In the genomic region with DNA sequence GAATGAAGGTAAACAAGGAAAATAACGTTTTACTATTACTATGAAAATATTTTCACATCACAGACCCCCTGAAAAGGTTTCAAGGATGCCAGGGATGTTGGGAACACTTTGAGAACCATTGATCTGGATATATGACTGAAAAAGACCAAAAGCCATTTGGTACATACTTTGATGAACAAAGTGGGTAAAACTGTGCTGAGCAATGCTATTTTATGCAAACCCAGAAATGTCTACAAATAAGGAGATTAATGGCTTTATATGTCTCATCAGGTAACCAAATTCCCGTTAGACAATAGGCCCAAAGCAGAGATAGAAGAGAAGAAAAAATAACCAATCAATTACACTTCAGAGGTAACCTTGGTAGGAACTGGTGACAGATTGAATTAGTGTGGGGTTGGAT, we compare ENCODE assay signal across 27 cellular contexts.
A peak's percentile ranks its signal among the peaks of the same experiment; 100 is the strongest.
DNase-seq lines count a peak whose midpoint lies in the region; ATAC-seq, FAIRE-seq and TF ChIP-seq lines count a peak whose summit lies in the region.
"Had no signal": no experiment of that assay in that cellular context is flagged by ENCODE, and none has a peak within 500 bp of the region (broad histone marks: within the 10 kb centered on the region; RNA-seq: fewer than 3 reads in every experiment).

No MANE protein-coding gene starts in this region.

- no peaks in the 10 kb centered on the region for H3K79me1 ChIP-seq in IMR-90 (ENCODE audit: low read depth in 1 of 2, low read length in 2 of 2)

- H3K36me3 ChIP-seq in HepG2 (replicated peaks in 1 of 2; ENCODE audit: control insufficient read depth in 1 of 2, insufficient read depth in 2 of 2, low read length in 2 of 2) = no peaks in the 10 kb centered on the region
- H3K36me3 ChIP-seq in right lobe of liver = no peaks in the 10 kb centered on the region
- H3K36me3 ChIP-seq in IMR-90 (ENCODE audit: control insufficient read depth, insufficient read depth, low read length) = no peaks in the 10 kb centered on the region
- H3K36me3 ChIP-seq in Karpas-422 (ENCODE audit: insufficient read depth, low read length) = no peaks in the 10 kb centered on the region
- no peaks in the 10 kb centered on the region for H3K36me3 ChIP-seq in osteoblast (ENCODE audit: insufficient read depth, low read length)
- H3K36me3 ChIP-seq: BE2C, BLaER1 had no signal

- POLR2A ChIA-PET in HepG2 (lab: Yijun Ruan, JAX) = no interaction called here
- POLR2A ChIA-PET in IMR-90 (lab: Charles Lee; ENCODE audit: unreplicated experiment) = interaction anchor here (0.5 to 0.6 kb wide), 2 partner anchors 34 to 69 kb away, joined by 4 read pairs; no protein-coding TSS in a partner anchor

- peaks cover 8% of the 10 kb centered on the region for H3K27me3 Mint-ChIP-seq in activated T-helper 17 cell treated with anti-CD3 and anti-CD28 coated beads, Interleukin-2, amount 50 U/mL, for 72 hours
- H3K27me3 Mint-ChIP-seq: CD4-positive, CD25-positive, alpha-beta regulatory T cell had no signal

- H2AFZ ChIP-seq in HepG2 (ENCODE audit: low read length) (no peak overlapping the region), IMR-90 (replicated peaks; ENCODE audit: low read length, poor library complexity) (no peak overlapping the region), Karpas-422 (ENCODE audit: low read length) (no peak overlapping the region), osteoblast (ENCODE audit: low read length) (no peak overlapping the region)

- H3K36me3 Mint-ChIP-seq in activated T-helper 17 cell treated with anti-CD3 and anti-CD28 coated beads, Interleukin-2, amount 50 U/mL, for 72 hours (ENCODE audit: low read depth) = peaks cover 6% of the 10 kb centered on the region
- H3K36me3 Mint-ChIP-seq: CD14-positive monocyte; CD4-positive, alpha-beta memory T cell; CD4-positive, CD25-positive, alpha-beta regulatory T cell had no signal

- WGBS in HepG2 (ENCODE audit: low lambda C conversion rate) = 1% methylated on average over 2 of the region's 2 CpGs
- 51% methylated on average over 2 of the region's 2 CpGs for WGBS in right lobe of liver (ENCODE audit: insufficient coverage, low coverage, low lambda C conversion rate, missing lambda C conversion rate)
- no CpG with 5 or more reads among the region's 2 CpGs for WGBS in IMR-90 (ENCODE audit: extremely low coverage in 2 of 2, insufficient read length in 1 of 2), 2 experiments

- H2BK120ac ChIP-seq in IMR-90 (ENCODE audit: low read depth, low read length) = no peak overlapping the region

- BruUV-seq in HepG2 (replicated peaks; lab: Mats Ljungman, UMichigan) = no TSS peak
- BruUV-seq in IMR-90 (replicated peaks; lab: Mats Ljungman, UMichigan) = no TSS peak

- no peak overlapping the region for H2BK20ac ChIP-seq in IMR-90 (ENCODE audit: low read depth, low read length)

- TF ChIP-seq RAD21 in HepG2 (CRISPR knock-in tag; IDR thresholded peaks at IDR 0.05) = no peak
- TF ChIP-seq RAD21 in IMR-90 (IDR thresholded peaks at IDR 0.05; ENCODE audit: low read length) = no peak

- H3K27me3 ChIP-seq in HepG2 (ENCODE audit: control insufficient read depth in 1 of 2, insufficient read depth in 2 of 2, low read length in 2 of 2) (no peaks in the 10 kb centered on the region; a peak in 1 of 5 replicates), right lobe of liver (no peaks in the 10 kb centered on the region), IMR-90 (ENCODE audit: control insufficient read depth, insufficient read depth, low read length) (no peaks in the 10 kb centered on the region), Karpas-422 (ENCODE audit: low read length) (0 out of 2 replicates have a peak, but pooled peaks cover 2% of the 10 kb centered on the region), osteoblast (ENCODE audit: insufficient read depth, low read length) (no peaks in the 10 kb centered on the region)
- H3K27me3 ChIP-seq: BE2C, BLaER1 had no signal

- H3K14ac ChIP-seq in IMR-90 (replicated peaks; ENCODE audit: low read depth, low read length) = no peak overlapping the region

- no peak overlapping the region for H2AK9ac ChIP-seq in IMR-90 (replicated peaks; ENCODE audit: low read depth, low read length, poor library complexity)

- intact Hi-C loops in HepG2 (cut with micrococcal nuclease; ENCODE audit: unreplicated experiment) (no loop called here), right lobe of liver (cut with DNase I) (no loop called here), IMR-90 (cut with micrococcal nuclease) (no loop called here)

- CTCF ChIA-PET in HepG2 (lab: Yijun Ruan, JAX; ENCODE audit: low intra/inter-chr PET ratio, low total read pairs) (no interaction called here), IMR-90 (lab: Yijun Ruan, JAX) (no interaction called here)

- no peak overlapping the region for H4K91ac ChIP-seq in IMR-90 (ENCODE audit: insufficient read depth, low read depth, low read length)

- peaks cover 3% of the 10 kb centered on the region; the same call in 1 of the 2 replicates for H3K9me1 ChIP-seq in IMR-90 (ENCODE audit: insufficient read depth, low read length)

- H3K4ac ChIP-seq in IMR-90 (ENCODE audit: low read depth, low read length) = no peak overlapping the region

- FAIRE-seq in HepG2 (lab: Jason Lieb, UNC) (no peak), GM19239 (lab: Jason Lieb, UNC) (peak; percentile 23)
- FAIRE-seq: A204.1, GM12891 had no signal

- H3K27ac ChIP-seq in HepG2 (ENCODE audit: extremely low read length, insufficient read depth, low read length) (no peak overlapping the region), right lobe of liver (no peak overlapping the region), IMR-90 (ENCODE audit: insufficient read depth, low read length) (no peak overlapping the region), Karpas-422 (ENCODE audit: low read length) (no peak overlapping the region), osteoblast (ENCODE audit: low read depth, low read length) (no peak overlapping the region)
- H3K27ac ChIP-seq: BLaER1 had no signal

- H3K4me3 Mint-ChIP-seq in activated T-helper 17 cell treated with anti-CD3 and anti-CD28 coated beads, Interleukin-2, amount 50 U/mL, for 72 hours = peak overlapping the region; percentile 44
- H3K4me3 Mint-ChIP-seq: CD14-positive monocyte; CD4-positive, alpha-beta memory T cell; CD4-positive, CD25-positive, alpha-beta regulatory T cell; CD8-positive, alpha-beta memory T cell had no signal

- no peak for TF ChIP-seq CTCF in HepG2 (CRISPR knock-in tag; IDR thresholded peaks at IDR 0.05)
- TF ChIP-seq CTCF in right lobe of liver (IDR thresholded peaks at IDR 0.05) = no peak
- TF ChIP-seq CTCF in IMR-90 (conservative IDR thresholded peaks at IDR 0.05; ENCODE audit: low read depth, low read length) = no peak
- no peak for TF ChIP-seq CTCF in osteoblast (IDR thresholded peaks at IDR 0.05; ENCODE audit: extremely low read depth, low read depth, low read length)

- H3K27ac Mint-ChIP-seq in activated T-helper 17 cell treated with anti-CD3 and anti-CD28 coated beads, Interleukin-2, amount 50 U/mL, for 72 hours = peak overlapping the region; percentile 90
- H3K27ac Mint-ChIP-seq: CD14-positive monocyte; CD4-positive, alpha-beta memory T cell; CD4-positive, CD25-positive, alpha-beta regulatory T cell; CD8-positive, alpha-beta memory T cell had no signal

- H3K9ac ChIP-seq in HepG2 (ENCODE audit: insufficient read depth, low read depth, low read length) (no peak overlapping the region), IMR-90 (ENCODE audit: low read depth, low read length) (no peak overlapping the region), Karpas-422 (ENCODE audit: low read length) (no peak overlapping the region)
- H3K9ac ChIP-seq: BLaER1 had no signal

- no peak for TF ChIP-seq EP300 in HepG2 (IDR thresholded peaks at IDR 0.05; ENCODE audit: low read depth in 2 of 2, low read length in 2 of 2)
- no peak for TF ChIP-seq EP300 in HepG2 (CRISPR knock-in tag; IDR thresholded peaks at IDR 0.05; ENCODE audit: borderline replicate concordance)

- H3K79me2 ChIP-seq in HepG2 (ENCODE audit: insufficient read depth, low read length) = no peaks in the 10 kb centered on the region
- no peaks in the 10 kb centered on the region for H3K79me2 ChIP-seq in Karpas-422 (ENCODE audit: low read length)
- no peaks in the 10 kb centered on the region for H3K79me2 ChIP-seq in osteoblast (ENCODE audit: insufficient read depth, low read length)

- H4K8ac ChIP-seq in IMR-90 (ENCODE audit: low read depth in 2 of 2, low read length in 2 of 2) = no peak overlapping the region

- H3K18ac ChIP-seq in IMR-90 (ENCODE audit: low read depth, low read length) = no peak overlapping the region

- H3K4me3 ChIP-seq in HepG2 (replicated peaks in 1 of 3; ENCODE audit: insufficient read depth in 1 of 3, low read depth in 2 of 3, low read length in 3 of 3) = no peak overlapping the region
- no peak overlapping the region for H3K4me3 ChIP-seq in right lobe of liver
- H3K4me3 ChIP-seq in IMR-90 (ENCODE audit: insufficient read depth, low read depth, low read length) = no peak overlapping the region
- no peak overlapping the region for H3K4me3 ChIP-seq in Karpas-422 (ENCODE audit: low read length)
- no peak overlapping the region for H3K4me3 ChIP-seq in osteoblast (ENCODE audit: insufficient read depth, low read length)
- H3K4me3 ChIP-seq: BLaER1 had no signal

- DNase-seq in HepG2 (ENCODE audit: low spot score) = no peak
- no peak for DNase-seq in right lobe of liver
- no peak for DNase-seq in GM19239 (ENCODE audit: insufficient read length, low spot score)
- no peak for DNase-seq in IMR-90
- DNase-seq in iPS-NIHi7 (ENCODE audit: extremely low spot score) = no peak
- DNase-seq in Karpas-422 = no peak
- no peak for DNase-seq in osteoblast (ENCODE audit: insufficient read length, low spot score, missing footprints)
- DNase-seq: 8988T; ACHN; BE2C; C1 segment of cervical spinal cord; CD4-positive, CD25-positive, alpha-beta regulatory T cell; CD8-positive, alpha-beta memory T cell; COR-L47; DMS 273 treated with DMSO at 0.1 percent for 48 hours; DMS153; DMS53; DMS79; DND-41; EL; GDM1 had no signal

- ATAC-seq in HepG2 = no peak
- no peak for ATAC-seq in right lobe of liver
- no peak for ATAC-seq in IMR-90 (ENCODE audit: low read depth)
- no peak for ATAC-seq in activated T-helper 17 cell treated with anti-CD3 and anti-CD28 coated beads, Interleukin-2, amount 50 U/mL, for 72 hours (replicated peaks)

- no peak overlapping the region for H2BK5ac ChIP-seq in IMR-90 (ENCODE audit: low read depth, low read length, poor library complexity, severe bottlenecking)

- H2AK5ac ChIP-seq in IMR-90 (ENCODE audit: low read depth, low read length) = no peak overlapping the region

- TF ChIP-seq POLR2A in HepG2 (IDR thresholded peaks at IDR 0.05; ENCODE audit: insufficient read depth in 1 of 2, low read depth in 2 of 2, low read length in 2 of 2) = no peak
- TF ChIP-seq POLR2A in right lobe of liver (IDR thresholded peaks at IDR 0.05) = no peak
- TF ChIP-seq POLR2A in IMR-90 (IDR thresholded peaks at IDR 0.05; ENCODE audit: low read depth, low read length) = no peak

- no peak overlapping the region for H2BK15ac ChIP-seq in IMR-90 (ENCODE audit: low read depth, low read length)

- no peak overlapping the region for H3K23ac ChIP-seq in IMR-90 (ENCODE audit: low read depth, low read length)

- H3K9me3 ChIP-seq in HepG2 (ENCODE audit: low read length) (no peaks in the 10 kb centered on the region), right lobe of liver (no peaks in the 10 kb centered on the region), IMR-90 (ENCODE audit: control insufficient read depth, insufficient read depth, low read length) (no peaks in the 10 kb centered on the region), Karpas-422 (ENCODE audit: low read length) (no peaks in the 10 kb centered on the region), osteoblast (ENCODE audit: low read depth, low read length) (no peaks in the 10 kb centered on the region)
- H3K9me3 ChIP-seq: BE2C, BLaER1 had no signal

- H4K20me1 ChIP-seq in HepG2 (ENCODE audit: insufficient read depth, low read length) = no peaks in the 10 kb centered on the region
- H4K20me1 ChIP-seq in IMR-90 (ENCODE audit: insufficient read depth, low read length) = no peaks in the 10 kb centered on the region
- no peaks in the 10 kb centered on the region for H4K20me1 ChIP-seq in Karpas-422 (ENCODE audit: insufficient read depth, low read depth, low read length)
- no peaks in the 10 kb centered on the region for H4K20me1 ChIP-seq in osteoblast (ENCODE audit: insufficient read depth, low read length)
- H4K20me1 ChIP-seq: BLaER1 had no signal

- peaks cover 28% of the 10 kb centered on the region for H3K4me1 Mint-ChIP-seq in activated T-helper 17 cell treated with anti-CD3 and anti-CD28 coated beads, Interleukin-2, amount 50 U/mL, for 72 hours
- H3K4me1 Mint-ChIP-seq: CD14-positive monocyte had no signal

- H3K56ac ChIP-seq in IMR-90 (ENCODE audit: extremely low read depth, insufficient read depth, low read length) = no peak overlapping the region

- no peak overlapping the region for H4K5ac ChIP-seq in IMR-90 (ENCODE audit: low read depth, low read length)

- no peak overlapping the region for H3K4me2 ChIP-seq in HepG2 (ENCODE audit: low read depth, low read length)
- H3K4me2 ChIP-seq in IMR-90 (ENCODE audit: low read depth, low read length) = no peak overlapping the region
- no peak overlapping the region for H3K4me2 ChIP-seq in Karpas-422 (ENCODE audit: low read depth, low read length, poor library complexity, severe bottlenecking)
- H3K4me2 ChIP-seq in osteoblast (ENCODE audit: insufficient read depth, low read length) = no peak overlapping the region
- H3K4me2 ChIP-seq: BLaER1 had no signal

- in situ Hi-C loops in HepG2 (cut with HindIII; ENCODE audit: extremely low pct_ligation_motif_present, low pct_unique_long_range_greater_than_20kb) = no loop called here
- in situ Hi-C loops in IMR-90 (cut with MboI; ENCODE audit: low sequenced_read_pairs) = no loop called here

- H3K4me1 ChIP-seq in HepG2 (ENCODE audit: insufficient read depth, low read length) = peaks cover 5% of the 10 kb centered on the region; the same call in 1 of the 2 replicates
- no peaks in the 10 kb centered on the region for H3K4me1 ChIP-seq in right lobe of liver
- peaks cover 6% of the 10 kb centered on the region; the same call in 1 of the 2 replicates for H3K4me1 ChIP-seq in IMR-90 (ENCODE audit: control insufficient read depth, insufficient read depth, low read length)
- H3K4me1 ChIP-seq in Karpas-422 (ENCODE audit: low read length) = no peaks in the 10 kb centered on the region
- H3K4me1 ChIP-seq in osteoblast (ENCODE audit: insufficient read depth, low read length) = peaks cover 18% of the 10 kb centered on the region
- H3K4me1 ChIP-seq: BLaER1 had no signal

- H3K9me2 ChIP-seq in Karpas-422 (replicated peaks; ENCODE audit: insufficient read depth, low read length) = no peaks in the 10 kb centered on the region

- dilution Hi-C loops in IMR-90 (cut with HindIII; ENCODE audit: low sequenced_read_pairs, unreplicated experiment) = no loop called here

- H3K9me3 Mint-ChIP-seq in activated T-helper 17 cell treated with anti-CD3 and anti-CD28 coated beads, Interleukin-2, amount 50 U/mL, for 72 hours = peaks cover 9% of the 10 kb centered on the region
- H3K9me3 Mint-ChIP-seq: CD8-positive, alpha-beta memory T cell had no signal
